Comparison of ENCODE assay signal across 9 cellular contexts in the genomic region with DNA sequence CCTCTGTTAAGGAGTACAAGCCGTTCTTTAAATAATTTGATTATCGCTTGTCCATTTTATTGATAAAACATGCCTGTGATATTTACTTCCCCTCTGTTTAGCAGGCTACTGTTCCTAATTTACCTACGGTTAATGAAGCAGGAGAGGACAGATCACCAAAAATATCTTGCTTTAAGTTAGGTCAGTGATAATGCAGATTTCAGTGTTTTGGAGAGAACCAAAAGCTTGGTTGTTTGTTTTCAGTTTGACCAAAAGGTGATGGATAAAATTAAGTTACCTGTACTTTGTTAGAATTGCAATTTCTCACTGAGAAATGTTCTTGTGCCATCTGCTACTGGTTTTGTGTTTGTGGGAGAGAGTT. TPM values are rescaled to one million over a fixed set of nuclear protein-coding genes. Genes with fewer than 3 reads are reported as not detected.
DNase-seq lines count a peak whose midpoint lies in the region; ATAC-seq and TF ChIP-seq lines count a peak whose summit lies in the region.
"Had no signal": no experiment of that assay in that cellular context is flagged by ENCODE, and none has a peak within 500 bp of the region (broad histone marks: within the 10 kb centered on the region; RNA-seq: fewer than 3 reads in every experiment).

No MANE protein-coding gene starts in this region.

- H3K27me3 ChIP-seq in GM23338 (ENCODE audit: insufficient read depth) (peaks cover 19% of the 10 kb centered on the region), SU-DHL-6 (ENCODE audit: low read length) (no peaks in the 10 kb centered on the region), skeletal muscle satellite cell (ENCODE audit: control insufficient read depth, insufficient read depth, low read length) (no peaks in the 10 kb centered on the region)

- H2AFZ ChIP-seq in GM23338, result no peak overlapping the region
- H2AFZ ChIP-seq in SU-DHL-6 (ENCODE audit: low read depth, low read length, severe bottlenecking), result no peak overlapping the region

- no peak for DNase-seq in GM23338 (ENCODE audit: low spot score)
- DNase-seq in fibroblast of pulmonary artery (ENCODE audit: low read depth), result no peak
- DNase-seq: stimulated activated CD4-positive, alpha-beta T cell treated with anti-CD3 and anti-CD28 coated beads, Interleukin-2, amount 100 ng/mL, for 24 hours had no signal

- peak overlapping the region; percentile 94 for H3K9ac ChIP-seq in SU-DHL-6 (ENCODE audit: low read length)
- H3K9ac ChIP-seq in skeletal muscle satellite cell (ENCODE audit: low read depth, low read length), result peak overlapping the region; percentile 99

- no peaks in the 10 kb centered on the region for H3K9me2 ChIP-seq in GM23338 (ENCODE audit: insufficient read depth)
- no peaks in the 10 kb centered on the region for H3K9me2 ChIP-seq in SU-DHL-6 (replicated peaks; ENCODE audit: insufficient read depth, low read length)

- H3K4me3 Mint-ChIP-seq in GM23338, result peak overlapping the region; percentile 88

- H3K27ac ChIP-seq in GM23338 (ENCODE audit: low read depth) (no peak overlapping the region), SU-DHL-6 (ENCODE audit: low read depth, low read length) (peak overlapping the region; percentile 89)

- ATAC-seq in GM23338 (no peak), GM18909 (IDR thresholded peaks at IDR 0.05; ENCODE audit: poor library complexity, unreplicated experiment) (no peak), HG03565 (IDR thresholded peaks at IDR 0.05; ENCODE audit: unreplicated experiment) (no peak), HG03097 (IDR thresholded peaks at IDR 0.05; ENCODE audit: low FRiP score, unreplicated experiment) (no peak), GM19324 (IDR thresholded peaks at IDR 0.05; ENCODE audit: low FRiP score, unreplicated experiment) (no peak)

- H3K9me3 ChIP-seq in SU-DHL-6 (ENCODE audit: insufficient read depth, low read length) (no peaks in the 10 kb centered on the region), skeletal muscle satellite cell (replicated peaks; ENCODE audit: low read length) (no peaks in the 10 kb centered on the region)

- peaks cover 9% of the 10 kb centered on the region; the same call in 2 of the 3 replicates for H3K36me3 Mint-ChIP-seq in GM23338 (ENCODE audit: low read depth)

- H3K4me3 ChIP-seq in GM23338, result peak overlapping the region; percentile 87
- H3K4me3 ChIP-seq in SU-DHL-6 (ENCODE audit: insufficient read depth, low read length, poor library complexity, severe bottlenecking), result peak overlapping the region; percentile 69
- peak overlapping the region; percentile 61 for H3K4me3 ChIP-seq in fibroblast of pulmonary artery (replicated peaks; ENCODE audit: low read depth, low read length)
- H3K4me3 ChIP-seq in skeletal muscle satellite cell (ENCODE audit: low read length), result peak overlapping the region; percentile 76

- peaks cover 6% of the 10 kb centered on the region for H4K20me1 ChIP-seq in GM23338 (replicated peaks; ENCODE audit: insufficient read depth)
- no peaks in the 10 kb centered on the region for H4K20me1 ChIP-seq in SU-DHL-6 (ENCODE audit: low read depth, low read length)

- H3K9me3 Mint-ChIP-seq in GM23338, result no peaks in the 10 kb centered on the region

- H3K4me1 ChIP-seq in GM23338 (ENCODE audit: insufficient read depth) (peaks cover 16% of the 10 kb centered on the region), skeletal muscle satellite cell (ENCODE audit: control insufficient read depth, insufficient read depth, low read length) (peaks cover 41% of the 10 kb centered on the region)

- TF ChIP-seq CTCF in GM23338 (conservative IDR thresholded peaks at IDR 0.05; ENCODE audit: low read depth in 2 of 2) (no peak), SU-DHL-6 (IDR thresholded peaks at IDR 0.05; ENCODE audit: insufficient read depth, low read length, poor library complexity, severe bottlenecking) (no peak), fibroblast of pulmonary artery (IDR thresholded peaks at IDR 0.05; ENCODE audit: low read length, missing control alignments) (no peak)

- peak overlapping the region; percentile 7; the same call in 1 of the 2 replicates for H3K27ac Mint-ChIP-seq in GM23338

- peaks cover 31% of the 10 kb centered on the region for H3K4me1 Mint-ChIP-seq in GM23338

- H3F3A ChIP-seq in GM23338 (replicated peaks; ENCODE audit: low read depth), result peaks cover 9% of the 10 kb centered on the region
- peaks cover 28% of the 10 kb centered on the region for H3F3A ChIP-seq in SU-DHL-6 (ENCODE audit: insufficient read depth)

- H3K4me2 ChIP-seq in GM23338 (peak overlapping the region; percentile 87), SU-DHL-6 (ENCODE audit: low read depth, low read length, poor library complexity, severe bottlenecking) (peak overlapping the region; percentile 78), skeletal muscle satellite cell (ENCODE audit: low read length) (peak overlapping the region; percentile 86)

- H3K36me3 ChIP-seq in GM23338 (ENCODE audit: insufficient read depth), result no peaks in the 10 kb centered on the region
- no peaks in the 10 kb centered on the region for H3K36me3 ChIP-seq in SU-DHL-6 (ENCODE audit: low read length)
- peaks cover 2% of the 10 kb centered on the region for H3K36me3 ChIP-seq in skeletal muscle satellite cell (ENCODE audit: insufficient read depth, low read length)

- peaks cover 16% of the 10 kb centered on the region for H3K27me3 Mint-ChIP-seq in GM23338 (ENCODE audit: insufficient read depth, low read depth, poor library complexity)

- H3K79me2 ChIP-seq in GM23338 (replicated peaks; ENCODE audit: insufficient read depth) (peaks cover 51% of the 10 kb centered on the region), SU-DHL-6 (ENCODE audit: insufficient read depth, low read length) (peaks cover 62% of the 10 kb centered on the region)

TF ChIP-seq in GM23338, 12 proteins besides CTCF, POLR2A, EP300 and RAD21:
- TF ChIP-seq JUNB (IDR thresholded peaks at IDR 0.05; ENCODE audit: unreplicated experiment) (no peak), POLR2AphosphoS5 (IDR thresholded peaks at IDR 0.05; ENCODE audit: low read depth) (no peak), STAT1 (IDR thresholded peaks at IDR 0.05; ENCODE audit: unreplicated experiment) (no peak), EZH2phosphoT487 (IDR thresholded peaks at IDR 0.05; ENCODE audit: unreplicated experiment) (no peak), ZNF331 (CRISPR knock-in tag; IDR thresholded peaks at IDR 0.05; ENCODE audit: low read depth) (no peak), CREB1 (CRISPR knock-in tag; IDR thresholded peaks at IDR 0.05; ENCODE audit: low read depth) (no peak)
- TF ChIP-seq, protein P1, sequence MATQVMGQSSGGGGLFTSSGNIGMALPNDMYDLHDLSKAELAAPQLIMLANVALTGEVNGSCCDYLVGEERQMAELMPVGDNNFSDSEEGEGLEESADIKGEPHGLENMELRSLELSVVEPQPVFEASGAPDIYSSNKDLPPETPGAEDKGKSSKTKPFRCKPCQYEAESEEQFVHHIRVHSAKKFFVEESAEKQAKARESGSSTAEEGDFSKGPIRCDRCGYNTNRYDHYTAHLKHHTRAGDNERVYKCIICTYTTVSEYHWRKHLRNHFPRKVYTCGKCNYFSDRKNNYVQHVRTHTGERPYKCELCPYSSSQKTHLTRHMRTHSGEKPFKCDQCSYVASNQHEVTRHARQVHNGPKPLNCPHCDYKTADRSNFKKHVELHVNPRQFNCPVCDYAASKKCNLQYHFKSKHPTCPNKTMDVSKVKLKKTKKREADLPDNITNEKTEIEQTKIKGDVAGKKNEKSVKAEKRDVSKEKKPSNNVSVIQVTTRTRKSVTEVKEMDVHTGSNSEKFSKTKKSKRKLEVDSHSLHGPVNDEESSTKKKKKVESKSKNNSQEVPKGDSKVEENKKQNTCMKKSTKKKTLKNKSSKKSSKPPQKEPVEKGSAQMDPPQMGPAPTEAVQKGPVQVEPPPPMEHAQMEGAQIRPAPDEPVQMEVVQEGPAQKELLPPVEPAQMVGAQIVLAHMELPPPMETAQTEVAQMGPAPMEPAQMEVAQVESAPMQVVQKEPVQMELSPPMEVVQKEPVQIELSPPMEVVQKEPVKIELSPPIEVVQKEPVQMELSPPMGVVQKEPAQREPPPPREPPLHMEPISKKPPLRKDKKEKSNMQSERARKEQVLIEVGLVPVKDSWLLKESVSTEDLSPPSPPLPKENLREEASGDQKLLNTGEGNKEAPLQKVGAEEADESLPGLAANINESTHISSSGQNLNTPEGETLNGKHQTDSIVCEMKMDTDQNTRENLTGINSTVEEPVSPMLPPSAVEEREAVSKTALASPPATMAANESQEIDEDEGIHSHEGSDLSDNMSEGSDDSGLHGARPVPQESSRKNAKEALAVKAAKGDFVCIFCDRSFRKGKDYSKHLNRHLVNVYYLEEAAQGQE (IDR thresholded peaks at IDR 0.05; ENCODE audit: unreplicated experiment), result no peak

RNA-seq across cellular contexts. Expression of a gene that starts 1.0 kb away (rescaled TPM):
- 20.6 and 28.1 TPM in 2 replicates for total RNA-seq in GM23338 (2014; rRNA removed; shearing (Covaris generic))
- 54.0 and 61.0 TPM in 2 replicates for polyA plus RNA-seq in GM23338 (2016; fragmentation: Nextera tagmentation; extraction: Ambion mirVana)
- total RNA-seq in skeletal muscle satellite cell (2012; rRNA removed), result 15.7 and 21.3 TPM in 2 replicates

RNA-seq across cellular contexts. Expression of a gene that starts 21.5 kb away (rescaled TPM):
- 0.10 TPM in 1 of 2 replicates, not detected in the other for total RNA-seq in GM23338 (2014; rRNA removed; shearing (Covaris generic))
- polyA plus RNA-seq in GM23338 (2016; fragmentation: Nextera tagmentation; extraction: Ambion mirVana), result not detected in 2 replicates
- 0.25 and 0.66 TPM in 2 replicates for total RNA-seq in skeletal muscle satellite cell (2012; rRNA removed)

RNA-seq across cellular contexts. Expression of a gene that starts 31.2 kb away (rescaled TPM):
- 0.12 TPM in 1 of 2 replicates, not detected in the other for total RNA-seq in GM23338 (2014; rRNA removed; shearing (Covaris generic))
- not detected in 2 replicates for polyA plus RNA-seq in GM23338 (2016; fragmentation: Nextera tagmentation; extraction: Ambion mirVana)
- 0.22 TPM in 1 of 2 replicates, not detected in the other for total RNA-seq in skeletal muscle satellite cell (2012; rRNA removed)

RNA-seq across cellular contexts. Expression of a gene that starts 45.2 kb away (rescaled TPM):
- total RNA-seq in GM23338 (2014; rRNA removed; shearing (Covaris generic)), result 27.6 and 46.4 TPM in 2 replicates
- 44.7 and 47.5 TPM in 2 replicates for polyA plus RNA-seq in GM23338 (2016; fragmentation: Nextera tagmentation; extraction: Ambion mirVana)
- total RNA-seq in skeletal muscle satellite cell (2012; rRNA removed), result 7.0 and 7.6 TPM in 2 replicates
